In genomic region chr3:107235923-107236315, GRCh38 we compare ENCODE assay signal across 8 cellular contexts.
DNase-seq lines count a peak whose midpoint lies in the region; ATAC-seq and TF ChIP-seq lines count a peak whose summit lies in the region.

No MANE protein-coding gene starts in this region.

- TF ChIP-seq CTCF in Calu3 (IDR thresholded peaks at IDR 0.05; ENCODE audit: unreplicated experiment) (peak; percentile 61), esophagus muscularis mucosa (IDR thresholded peaks at IDR 0.05) (peak; percentile 89 to 93 (median 91)), tibial nerve (IDR thresholded peaks at IDR 0.05) (peak; percentile 85 to 95 (median 92))

- BruUV-seq in Calu3 (replicated peaks; lab: Mats Ljungman, UMichigan), result no TSS peak

- CTCF ChIA-PET in Calu3 (lab: Charles Lee), result interaction anchor here (0.6 to 2.2 kb wide), 4 partner anchors 103 to 424 kb away, joined by 3 to 14 read pairs (median 4); no protein-coding TSS in a partner anchor

- H3K36me3 ChIP-seq in esophagus muscularis mucosa, result no peaks in the 10 kb centered on the region
- H3K36me3 ChIP-seq in muscle layer of duodenum (ENCODE audit: control insufficient read depth in 1 of 2, insufficient read depth in 2 of 2, low read length in 2 of 2), result no peaks in the 10 kb centered on the region
- no peaks in the 10 kb centered on the region for H3K36me3 ChIP-seq in tibial nerve

- peaks cover 9% of the 10 kb centered on the region for H3K4me1 Mint-ChIP-seq in Calu3 (ENCODE audit: low read depth, unreplicated experiment)

- DNase-seq in Calu3 (peak; percentile 64), NCI-H748 treated with DMSO at 0.1 percent for 48 hours (lab: John Stamatoyannopoulos, UW) (peak; percentile 73), activated T-cell treated with anti-CD3 and anti-CD28 coated beads for 4 hours (peak; percentile 40), esophagus muscularis mucosa (ENCODE audit: extremely low spot score) (no peak), tibial nerve (ENCODE audit: low spot score in 2 of 2) (peak in 1 of 2 donors; percentile 27)

- no peaks in the 10 kb centered on the region for H3K9me3 ChIP-seq in esophagus muscularis mucosa
- H3K9me3 ChIP-seq in muscle layer of duodenum (ENCODE audit: control insufficient read depth in 1 of 2, low read length in 2 of 2), result no peaks in the 10 kb centered on the region
- H3K9me3 ChIP-seq in tibial nerve, result no peaks in the 10 kb centered on the region

- peaks cover 12% of the 10 kb centered on the region for H3K36me3 Mint-ChIP-seq in Calu3 (ENCODE audit: insufficient read depth, unreplicated experiment)

- no peaks in the 10 kb centered on the region for H3K9me3 Mint-ChIP-seq in Calu3 (ENCODE audit: low read depth, unreplicated experiment)

- H3K4me1 ChIP-seq in esophagus muscularis mucosa (peaks cover 0 to 36% (median 27%) of the 10 kb centered on the region in 4 donors), muscle layer of duodenum (ENCODE audit: control insufficient read depth in 1 of 2, insufficient read depth in 2 of 2, low read length in 2 of 2) (peaks cover 0 to 12% of the 10 kb centered on the region in 2 donors), tibial nerve (peaks cover 0 to 40% (median 4%) of the 10 kb centered on the region in 4 donors)

- WGBS in esophagus muscularis mucosa, result 0% methylated on average over 5 of the region's 5 CpGs
- 2% methylated on average over 5 of the region's 5 CpGs for WGBS in tibial nerve, 2 donors

- intact Hi-C loops in Calu3 (cut with micrococcal nuclease; ENCODE audit: unreplicated experiment), result loop anchor here (5.0 kb wide), 5 partner anchors 286 to 691 kb away; partner anchors contain the start of gene BBX
- intact Hi-C loops in esophagus muscularis mucosa (cut with DNase I), result loop anchor here (5.0 to 10.0 kb wide), 3 partner anchors 309 to 1241 kb away; no protein-coding TSS in a partner anchor

- no peaks in the 10 kb centered on the region for H3K27me3 ChIP-seq in esophagus muscularis mucosa
- no peaks in the 10 kb centered on the region for H3K27me3 ChIP-seq in muscle layer of duodenum (ENCODE audit: low read depth, low read length)
- H3K27me3 ChIP-seq in tibial nerve, result no peaks in the 10 kb centered on the region

- H3K27ac Mint-ChIP-seq in Calu3 (ENCODE audit: unreplicated experiment), result peak overlapping the region; percentile 90

- ATAC-seq in GM19395 (IDR thresholded peaks at IDR 0.05; ENCODE audit: unreplicated experiment), result peak; percentile 72
- ATAC-seq in HG03558 (IDR thresholded peaks at IDR 0.05; ENCODE audit: extremely low read depth, unreplicated experiment), result peak; percentile 35

- peak overlapping the region; percentile 96 for H3K4me3 Mint-ChIP-seq in Calu3 (ENCODE audit: low read depth, unreplicated experiment)

- peak overlapping the region; percentile 53 to 62 (median 58) for H3K4me3 ChIP-seq in esophagus muscularis mucosa
- peak overlapping the region; percentile 81 to 92 for H3K4me3 ChIP-seq in muscle layer of duodenum (ENCODE audit: low read depth in 1 of 2, low read length in 2 of 2)
- peak overlapping the region; percentile 32 to 55 (median 46) for H3K4me3 ChIP-seq in tibial nerve

- H3K27ac ChIP-seq in esophagus muscularis mucosa (replicated peaks in 1 of 4) (peak overlapping the region; percentile 43 to 71 (median 66)), muscle layer of duodenum (ENCODE audit: low read length) (peak overlapping the region; percentile 49), tibial nerve (peak overlapping the region; percentile 66 to 87 (median 79))

- no peak for TF ChIP-seq EP300 in esophagus muscularis mucosa (IDR thresholded peaks at IDR 0.05)
- TF ChIP-seq EP300 in tibial nerve (IDR thresholded peaks at IDR 0.05), result peak; percentile 11 to 39

- H3K27me3 Mint-ChIP-seq in Calu3 (ENCODE audit: unreplicated experiment), result no peaks in the 10 kb centered on the region

- no peak for TF ChIP-seq POLR2A in esophagus muscularis mucosa (IDR thresholded peaks at IDR 0.05; ENCODE audit: low read depth)
- TF ChIP-seq POLR2A in tibial nerve (IDR thresholded peaks at IDR 0.05), result no peak
